Comparison of ENCODE assay signal across 11 cellular contexts in genomic region chr9:73437758-73438157, GRCh38.
DNase-seq lines count a peak whose midpoint lies in the region; ATAC-seq, FAIRE-seq and TF ChIP-seq lines count a peak whose summit lies in the region.
"Had no signal": no experiment of that assay in that cellular context is flagged by ENCODE, and none has a peak within 500 bp of the region (broad histone marks: within the 10 kb centered on the region; RNA-seq: fewer than 3 reads in every experiment).

No MANE protein-coding gene starts in this region.

- no peaks in the 10 kb centered on the region for H3K4me1 ChIP-seq in GM12878 (ENCODE audit: control insufficient read depth, insufficient read depth, low read length)
- peaks cover 0 to 2% of the 10 kb centered on the region in 2 experiments for H3K4me1 ChIP-seq in trophoblast cell (ENCODE audit: control insufficient read depth in 1 of 2, insufficient read depth in 2 of 2, low read length in 2 of 2)
- H3K4me1 ChIP-seq: suprapubic skin had no signal

- H3K79me1 ChIP-seq in trophoblast cell (ENCODE audit: low read length), result no peaks in the 10 kb centered on the region

- SMC1A ChIA-PET in GM12878 (lab: Charles Lee; ENCODE audit: uncharacterized antibody, unreplicated experiment), result no interaction called here

- WGBS in GM12878 (ENCODE audit: insufficient coverage, insufficient replicate concordance, low lambda C conversion rate, missing lambda C conversion rate), result 0% methylated on average over 1 of the region's 1 CpG
- no CpG with 5 or more reads among the region's 1 CpG for whole genome bisulfite sequencing in trophoblast cell (ENCODE audit: extremely low coverage, insufficient coverage, insufficient read length)

- no peak overlapping the region for H2BK5ac ChIP-seq in trophoblast cell (ENCODE audit: low read depth, low read length, poor library complexity)

- H3K4me2 ChIP-seq in GM12878 (ENCODE audit: control insufficient read depth, insufficient read depth), result no peak overlapping the region
- H3K4me2 ChIP-seq in trophoblast cell (ENCODE audit: low read length), result no peak overlapping the region

- H3K9ac ChIP-seq in GM12878 (ENCODE audit: control insufficient read depth, insufficient read depth, low read length) (no peak overlapping the region), trophoblast cell (ENCODE audit: low read length) (no peak overlapping the region)

- TF ChIP-seq EP300 in GM12878 (IDR thresholded peaks at IDR 0.05; ENCODE audit: borderline replicate concordance in 1 of 2, control insufficient read depth in 1 of 2, low read depth in 2 of 2, low read length in 2 of 2), result no peak

- H3K27ac ChIP-seq in GM12878 (ENCODE audit: control insufficient read depth, insufficient read depth) (no peak overlapping the region), trophoblast cell (ENCODE audit: low read depth, low read length) (no peak overlapping the region)
- H3K27ac ChIP-seq: C4-2B, suprapubic skin had no signal

- TF ChIP-seq RAD21 in GM12878 (IDR thresholded peaks at IDR 0.05; ENCODE audit: insufficient read depth, low read depth, low read length), result no peak

- no peak overlapping the region for H3K4ac ChIP-seq in trophoblast cell (ENCODE audit: low read depth, low read length)

- H4K8ac ChIP-seq in trophoblast cell (ENCODE audit: low read depth, low read length), result no peak overlapping the region

- POLR2A ChIA-PET in GM12878 (lab: Charles Lee), result no interaction called here

- ATAC-seq in GM21717 (IDR thresholded peaks at IDR 0.05; ENCODE audit: unreplicated experiment) (peak; percentile 67), HG03460 (IDR thresholded peaks at IDR 0.05; ENCODE audit: unreplicated experiment) (peak; percentile 79), GM12878 (peak; percentile 69)

- DNase-seq in Daoy (ENCODE audit: low read depth), result peak; percentile 17
- no peak for DNase-seq in GM12878 (ENCODE audit: low read depth, low spot score)
- DNase-seq in C1 segment of cervical spinal cord (lab: John Stamatoyannopoulos, UW), result no peak
- no peak for DNase-seq in activated gamma-delta T cell (lab: John Stamatoyannopoulos, UW)
- DNase-seq in trophoblast cell, result no peak
- no peak for DNase-seq in stimulated activated CD4-positive, alpha-beta T cell treated with anti-CD3 and anti-CD28 coated beads, Interleukin-2, amount 100 ng/mL, for 48 hours
- DNase-seq: small intestine had no signal

- no peak for TF ChIP-seq POLR2A in GM12878 (IDR thresholded peaks at IDR 0.05; ENCODE audit: low read depth, low read length)

- no peak for FAIRE-seq in GM12878 (lab: Jason Lieb, UNC)
- FAIRE-seq: small intestine had no signal

- intact Hi-C loops in GM12878 (cut with micrococcal nuclease; ENCODE audit: unreplicated experiment), result no loop called here

- H3K9me3 ChIP-seq in GM12878 (replicated peaks; ENCODE audit: control insufficient read depth, insufficient read depth, low read length) (no peaks in the 10 kb centered on the region), trophoblast cell (ENCODE audit: insufficient read depth, low read depth, low read length) (no peaks in the 10 kb centered on the region)
- H3K9me3 ChIP-seq: suprapubic skin had no signal

- H4K20me1 ChIP-seq in GM12878 (ENCODE audit: control insufficient read depth, insufficient read depth), result no peaks in the 10 kb centered on the region

- no peak overlapping the region for H2BK120ac ChIP-seq in trophoblast cell (ENCODE audit: insufficient read depth, low read length, poor library complexity)

- no peak overlapping the region for H2BK12ac ChIP-seq in trophoblast cell (ENCODE audit: low read length)

- in situ Hi-C loops in GM12878 (cut with MboI), result no loop called here

- RAD21 ChIA-PET in GM12878 (lab: Charles Lee; ENCODE audit: unreplicated experiment), result no interaction called here

- no peaks in the 10 kb centered on the region for H3K36me3 ChIP-seq in GM12878 (ENCODE audit: control insufficient read depth in 2 of 2, insufficient read depth in 2 of 2, low read length in 1 of 2)
- H3K36me3 ChIP-seq in trophoblast cell (ENCODE audit: control insufficient read depth in 1 of 2, insufficient read depth in 2 of 2, low read length in 2 of 2), result no peaks in the 10 kb centered on the region
- H3K36me3 ChIP-seq: suprapubic skin had no signal

- CTCF ChIA-PET in GM12878 (lab: Yijun Ruan, JAX), result no interaction called here

- no peaks in the 10 kb centered on the region for H3K79me2 ChIP-seq in GM12878 (ENCODE audit: control insufficient read depth, insufficient read depth, low read length)
- no peaks in the 10 kb centered on the region for H3K79me2 ChIP-seq in trophoblast cell (ENCODE audit: control insufficient read depth, insufficient read depth, low read length, poor library complexity)

- no peak overlapping the region for H4K91ac ChIP-seq in trophoblast cell (ENCODE audit: low read depth, low read length)

- TF ChIP-seq CTCF in GM12878 (IDR thresholded peaks at IDR 0.05 in 2 of 3, conservative IDR thresholded peaks at IDR 0.05 in 1 of 3; ENCODE audit: control insufficient read depth in 2 of 3, extremely low read depth in 1 of 3, insufficient read depth in 1 of 3, low read depth in 3 of 3, low read length in 3 of 3), result no peak

- H2AK5ac ChIP-seq in trophoblast cell (ENCODE audit: low read length), result no peak overlapping the region

- no peaks in the 10 kb centered on the region for H3K27me3 ChIP-seq in GM12878 (replicated peaks in 1 of 2; ENCODE audit: control insufficient read depth in 2 of 2, insufficient read depth in 2 of 2, low read length in 1 of 2)
- H3K27me3 ChIP-seq in trophoblast cell (ENCODE audit: insufficient read depth, low read length), result no peaks in the 10 kb centered on the region
- H3K27me3 ChIP-seq: suprapubic skin had no signal

- H4K12ac ChIP-seq in trophoblast cell (ENCODE audit: low read depth, low read length), result no peak overlapping the region

- no TSS peak for BruUV-seq in GM12878 (replicated peaks; lab: Mats Ljungman, UMichigan)

- H2AFZ ChIP-seq in GM12878 (ENCODE audit: control insufficient read depth, low read depth, low read length) (no peak overlapping the region), trophoblast cell (ENCODE audit: insufficient read depth, low read length, poor library complexity) (no peak overlapping the region)

- H3K4me3 ChIP-seq in GM12878, result no peak overlapping the region
- H3K4me3 ChIP-seq in trophoblast cell (ENCODE audit: low read depth, low read length), result no peak overlapping the region
- H3K4me3 ChIP-seq: suprapubic skin had no signal

- H3K18ac ChIP-seq in trophoblast cell (ENCODE audit: low read length), result no peak overlapping the region

- H3K23ac ChIP-seq in trophoblast cell (ENCODE audit: low read length), result no peak overlapping the region

- H3K14ac ChIP-seq in trophoblast cell (ENCODE audit: low read length), result no peak overlapping the region

TF ChIP-seq in GM12878, 131 proteins besides CTCF, POLR2A, EP300 and RAD21 (continues in another document):
- TF ChIP-seq USF1 (IDR thresholded peaks at IDR 0.05; ENCODE audit: borderline replicate concordance, extremely low read length, insufficient read depth, low read depth, low read length), result no peak
- no peak for TF ChIP-seq CHD4 (IDR thresholded peaks at IDR 0.05)
- TF ChIP-seq ZNF217 (IDR thresholded peaks at IDR 0.05), result no peak
- TF ChIP-seq NRF1 (conservative IDR thresholded peaks at IDR 0.05; ENCODE audit: low read depth, low read length), result no peak
- peak; percentile 27; the same call in 1 of the 2 replicates for TF ChIP-seq IKZF1 (conservative IDR thresholded peaks at IDR 0.05)
- TF ChIP-seq FOXK2 (IDR thresholded peaks at IDR 0.05), result no peak
- TF ChIP-seq CREB1 (IDR thresholded peaks at IDR 0.05; ENCODE audit: low read depth), result no peak
- no peak for TF ChIP-seq ZZZ3 (IDR thresholded peaks at IDR 0.05; ENCODE audit: control insufficient read depth, insufficient read length, low read depth)
- no peak for TF ChIP-seq EED (IDR thresholded peaks at IDR 0.05; ENCODE audit: low read depth)
- TF ChIP-seq SKIL (IDR thresholded peaks at IDR 0.05; ENCODE audit: low read depth, poor library complexity, severe bottlenecking), result no peak
- no peak for TF ChIP-seq MYC (IDR thresholded peaks at IDR 0.05; ENCODE audit: insufficient read depth, insufficient read length, insufficient replicate concordance, low read length, severe bottlenecking)
- no peak for TF ChIP-seq NR2C2 (IDR thresholded peaks at IDR 0.05; ENCODE audit: borderline replicate concordance, control insufficient read depth, insufficient read length, low read depth)
- TF ChIP-seq RUNX3 (IDR thresholded peaks at IDR 0.05; ENCODE audit: low read length), result peak; percentile 65
- TF ChIP-seq IKZF2 (IDR thresholded peaks at IDR 0.05), result peak; percentile 42 to 56; a peak in 2 of 4 replicates
- TF ChIP-seq RB1 (IDR thresholded peaks at IDR 0.05; ENCODE audit: borderline replicate concordance), result no peak
